Comparison of ENCODE assay signal across 2 cellular contexts in genomic region chr17:72890711-72891110, GRCh38.
TF ChIP-seq lines count a peak whose summit lies in the region.

No MANE protein-coding gene starts in this region.

TF ChIP-seq in IMR-90, 13 proteins besides CTCF, POLR2A, EP300 and RAD21:
- TF ChIP-seq MAFK (IDR thresholded peaks at IDR 0.05; ENCODE audit: low read depth, low read length) (peak; percentile 19; the same call in 1 of the 2 replicates), SMC3 (IDR thresholded peaks at IDR 0.05; ENCODE audit: low read depth, low read length) (no peak), RFX5 (IDR thresholded peaks at IDR 0.05; ENCODE audit: low read depth, low read length) (no peak), NFE2L2 (IDR thresholded peaks at IDR 0.05; ENCODE audit: low read depth, low read length) (peak; percentile 51), RCOR1 (IDR thresholded peaks at IDR 0.05; ENCODE audit: insufficient replicate concordance, low read length) (no peak)

TF ChIP-seq in K562, 482 proteins besides CTCF, POLR2A, EP300 and RAD21 (continues in another document):
- TF ChIP-seq PBX2 (CRISPR knock-in tag; IDR thresholded peaks at IDR 0.05; ENCODE audit: low read depth) (no peak), PBX2 (tag; conservative IDR thresholded peaks at IDR 0.05; ENCODE audit: low read depth) (peak; percentile 68), LARP7 (IDR thresholded peaks at IDR 0.05) (no peak), DNMT1 (IDR thresholded peaks at IDR 0.05) (no peak), ZSCAN29 (IDR thresholded peaks at IDR 0.05) (no peak), NFIX (CRISPR knock-in tag; IDR thresholded peaks at IDR 0.05; ENCODE audit: low read depth) (no peak), SMAD4 (CRISPR knock-in tag; conservative IDR thresholded peaks at IDR 0.05) (no peak), HEY1 (CRISPR knock-in tag; IDR thresholded peaks at IDR 0.05; ENCODE audit: borderline replicate concordance) (no peak), NFYB (IDR thresholded peaks at IDR 0.05; ENCODE audit: extremely low read depth, insufficient read length) (no peak), GATAD2B (IDR thresholded peaks at IDR 0.05; ENCODE audit: borderline replicate concordance) (no peak), ARID1B (IDR thresholded peaks at IDR 0.05) (peak; percentile 59; the same call in 1 of the 2 replicates), RBM14 (IDR thresholded peaks at IDR 0.05; ENCODE audit: borderline replicate concordance, insufficient read depth, low read depth, low read length) (no peak), CXXC5 (CRISPR knock-in tag; IDR thresholded peaks at IDR 0.05) (no peak), NFATC3 (IDR thresholded peaks at IDR 0.05) (peak; percentile 72; the same call in 1 of the 2 replicates), ZNF431 (CRISPR knock-in tag; IDR thresholded peaks at IDR 0.05) (no peak), ELK1 (CRISPR knock-in tag; IDR thresholded peaks at IDR 0.05) (no peak), SMARCE1 (IDR thresholded peaks at IDR 0.05) (0 out of 2 replicates have a peak, but pooled peaks have one; percentile 20), SMAD3 (CRISPR knock-in tag; conservative IDR thresholded peaks at IDR 0.05) (no peak), NCOA1 (IDR thresholded peaks at IDR 0.05; ENCODE audit: low read depth) (no peak), JUN (IDR thresholded peaks at IDR 0.05; ENCODE audit: borderline replicate concordance, low read depth, low read length) (no peak), JUN (CRISPR knock-in tag; IDR thresholded peaks at IDR 0.05; ENCODE audit: borderline replicate concordance) (no peak), FUS (optimal IDR thresholded peaks at IDR 0.05; ENCODE audit: low read depth, low read length) (no peak), HDGF (IDR thresholded peaks at IDR 0.05) (no peak), ZKSCAN8 (CRISPR knock-in tag; IDR thresholded peaks at IDR 0.05) (no peak), ZNF133 (CRISPR knock-in tag; IDR thresholded peaks at IDR 0.05) (no peak), ZSCAN32 (CRISPR knock-in tag; IDR thresholded peaks at IDR 0.05) (no peak), ZNF586 (CRISPR knock-in tag; conservative IDR thresholded peaks at IDR 0.05) (no peak), NR3C1 (CRISPR knock-in tag; IDR thresholded peaks at IDR 0.05) (no peak), ETV6 (IDR thresholded peaks at IDR 0.05; ENCODE audit: borderline replicate concordance in 1 of 2, low read depth in 2 of 2, low read length in 1 of 2) (no peak), ETV6 (CRISPR knock-in tag; IDR thresholded peaks at IDR 0.05; ENCODE audit: borderline replicate concordance) (no peak), SMARCC2 (IDR thresholded peaks at IDR 0.05; ENCODE audit: low read depth) (0 out of 2 replicates have a peak, but pooled peaks have one; percentile 35), MTA1 (IDR thresholded peaks at IDR 0.05; ENCODE audit: borderline replicate concordance) (no peak), POLR3A (IDR thresholded peaks at IDR 0.05; ENCODE audit: borderline replicate concordance, extremely low read depth, insufficient read depth, insufficient read length) (no peak), PRMT5 (CRISPR knock-in tag; IDR thresholded peaks at IDR 0.05) (no peak), ELF2 (CRISPR knock-in tag; IDR thresholded peaks at IDR 0.05) (no peak), ZNF134 (CRISPR knock-in tag; conservative IDR thresholded peaks at IDR 0.05) (no peak), RBM15 (IDR thresholded peaks at IDR 0.05; ENCODE audit: insufficient read depth, low read length) (no peak), ZBTB9 (CRISPR knock-in tag; IDR thresholded peaks at IDR 0.05) (no peak), THAP7 (CRISPR knock-in tag; IDR thresholded peaks at IDR 0.05) (no peak), PYGO2 (tag; IDR thresholded peaks at IDR 0.05) (no peak), CBFA2T3 (IDR thresholded peaks at IDR 0.05) (no peak), TGIF2 (CRISPR knock-in tag; IDR thresholded peaks at IDR 0.05) (no peak), CEBPB (tag; IDR thresholded peaks at IDR 0.05) (no peak), ZNF780A (CRISPR knock-in tag; IDR thresholded peaks at IDR 0.05) (no peak), POLR2AphosphoS2 (IDR thresholded peaks at IDR 0.05; ENCODE audit: low read length) (no peak), NCOR1 (IDR thresholded peaks at IDR 0.05) (no peak)
- TF ChIP-seq, protein P1, sequence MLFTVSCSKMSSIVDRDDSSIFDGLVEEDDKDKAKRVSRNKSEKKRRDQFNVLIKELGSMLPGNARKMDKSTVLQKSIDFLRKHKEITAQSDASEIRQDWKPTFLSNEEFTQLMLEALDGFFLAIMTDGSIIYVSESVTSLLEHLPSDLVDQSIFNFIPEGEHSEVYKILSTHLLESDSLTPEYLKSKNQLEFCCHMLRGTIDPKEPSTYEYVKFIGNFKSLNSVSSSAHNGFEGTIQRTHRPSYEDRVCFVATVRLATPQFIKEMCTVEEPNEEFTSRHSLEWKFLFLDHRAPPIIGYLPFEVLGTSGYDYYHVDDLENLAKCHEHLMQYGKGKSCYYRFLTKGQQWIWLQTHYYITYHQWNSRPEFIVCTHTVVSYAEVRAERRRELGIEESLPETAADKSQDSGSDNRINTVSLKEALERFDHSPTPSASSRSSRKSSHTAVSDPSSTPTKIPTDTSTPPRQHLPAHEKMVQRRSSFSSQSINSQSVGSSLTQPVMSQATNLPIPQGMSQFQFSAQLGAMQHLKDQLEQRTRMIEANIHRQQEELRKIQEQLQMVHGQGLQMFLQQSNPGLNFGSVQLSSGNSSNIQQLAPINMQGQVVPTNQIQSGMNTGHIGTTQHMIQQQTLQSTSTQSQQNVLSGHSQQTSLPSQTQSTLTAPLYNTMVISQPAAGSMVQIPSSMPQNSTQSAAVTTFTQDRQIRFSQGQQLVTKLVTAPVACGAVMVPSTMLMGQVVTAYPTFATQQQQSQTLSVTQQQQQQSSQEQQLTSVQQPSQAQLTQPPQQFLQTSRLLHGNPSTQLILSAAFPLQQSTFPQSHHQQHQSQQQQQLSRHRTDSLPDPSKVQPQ (CRISPR knock-in tag; IDR thresholded peaks at IDR 0.05; ENCODE audit: borderline replicate concordance) = no peak
- TF ChIP-seq, protein P2, sequence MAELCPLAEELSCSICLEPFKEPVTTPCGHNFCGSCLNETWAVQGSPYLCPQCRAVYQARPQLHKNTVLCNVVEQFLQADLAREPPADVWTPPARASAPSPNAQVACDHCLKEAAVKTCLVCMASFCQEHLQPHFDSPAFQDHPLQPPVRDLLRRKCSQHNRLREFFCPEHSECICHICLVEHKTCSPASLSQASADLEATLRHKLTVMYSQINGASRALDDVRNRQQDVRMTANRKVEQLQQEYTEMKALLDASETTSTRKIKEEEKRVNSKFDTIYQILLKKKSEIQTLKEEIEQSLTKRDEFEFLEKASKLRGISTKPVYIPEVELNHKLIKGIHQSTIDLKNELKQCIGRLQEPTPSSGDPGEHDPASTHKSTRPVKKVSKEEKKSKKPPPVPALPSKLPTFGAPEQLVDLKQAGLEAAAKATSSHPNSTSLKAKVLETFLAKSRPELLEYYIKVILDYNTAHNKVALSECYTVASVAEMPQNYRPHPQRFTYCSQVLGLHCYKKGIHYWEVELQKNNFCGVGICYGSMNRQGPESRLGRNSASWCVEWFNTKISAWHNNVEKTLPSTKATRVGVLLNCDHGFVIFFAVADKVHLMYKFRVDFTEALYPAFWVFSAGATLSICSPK (IDR thresholded peaks at IDR 0.05; ENCODE audit: borderline replicate concordance) = no peak
- TF ChIP-seq, protein P3, sequence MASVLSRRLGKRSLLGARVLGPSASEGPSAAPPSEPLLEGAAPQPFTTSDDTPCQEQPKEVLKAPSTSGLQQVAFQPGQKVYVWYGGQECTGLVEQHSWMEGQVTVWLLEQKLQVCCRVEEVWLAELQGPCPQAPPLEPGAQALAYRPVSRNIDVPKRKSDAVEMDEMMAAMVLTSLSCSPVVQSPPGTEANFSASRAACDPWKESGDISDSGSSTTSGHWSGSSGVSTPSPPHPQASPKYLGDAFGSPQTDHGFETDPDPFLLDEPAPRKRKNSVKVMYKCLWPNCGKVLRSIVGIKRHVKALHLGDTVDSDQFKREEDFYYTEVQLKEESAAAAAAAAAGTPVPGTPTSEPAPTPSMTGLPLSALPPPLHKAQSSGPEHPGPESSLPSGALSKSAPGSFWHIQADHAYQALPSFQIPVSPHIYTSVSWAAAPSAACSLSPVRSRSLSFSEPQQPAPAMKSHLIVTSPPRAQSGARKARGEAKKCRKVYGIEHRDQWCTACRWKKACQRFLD (CRISPR knock-in tag; IDR thresholded peaks at IDR 0.05) = no peak
- TF ChIP-seq, protein P4, sequence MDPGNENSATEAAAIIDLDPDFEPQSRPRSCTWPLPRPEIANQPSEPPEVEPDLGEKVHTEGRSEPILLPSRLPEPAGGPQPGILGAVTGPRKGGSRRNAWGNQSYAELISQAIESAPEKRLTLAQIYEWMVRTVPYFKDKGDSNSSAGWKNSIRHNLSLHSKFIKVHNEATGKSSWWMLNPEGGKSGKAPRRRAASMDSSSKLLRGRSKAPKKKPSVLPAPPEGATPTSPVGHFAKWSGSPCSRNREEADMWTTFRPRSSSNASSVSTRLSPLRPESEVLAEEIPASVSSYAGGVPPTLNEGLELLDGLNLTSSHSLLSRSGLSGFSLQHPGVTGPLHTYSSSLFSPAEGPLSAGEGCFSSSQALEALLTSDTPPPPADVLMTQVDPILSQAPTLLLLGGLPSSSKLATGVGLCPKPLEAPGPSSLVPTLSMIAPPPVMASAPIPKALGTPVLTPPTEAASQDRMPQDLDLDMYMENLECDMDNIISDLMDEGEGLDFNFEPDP (CRISPR knock-in tag; IDR thresholded peaks at IDR 0.05) = no peak
- TF ChIP-seq, protein P5, sequence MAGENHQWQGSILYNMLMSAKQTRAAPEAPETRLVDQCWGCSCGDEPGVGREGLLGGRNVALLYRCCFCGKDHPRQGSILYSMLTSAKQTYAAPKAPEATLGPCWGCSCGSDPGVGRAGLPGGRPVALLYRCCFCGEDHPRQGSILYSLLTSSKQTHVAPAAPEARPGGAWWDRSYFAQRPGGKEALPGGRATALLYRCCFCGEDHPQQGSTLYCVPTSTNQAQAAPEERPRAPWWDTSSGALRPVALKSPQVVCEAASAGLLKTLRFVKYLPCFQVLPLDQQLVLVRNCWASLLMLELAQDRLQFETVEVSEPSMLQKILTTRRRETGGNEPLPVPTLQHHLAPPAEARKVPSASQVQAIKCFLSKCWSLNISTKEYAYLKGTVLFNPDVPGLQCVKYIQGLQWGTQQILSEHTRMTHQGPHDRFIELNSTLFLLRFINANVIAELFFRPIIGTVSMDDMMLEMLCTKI (IDR thresholded peaks at IDR 0.05; ENCODE audit: partially characterized antibody) = no peak
- TF ChIP-seq, protein P6, sequence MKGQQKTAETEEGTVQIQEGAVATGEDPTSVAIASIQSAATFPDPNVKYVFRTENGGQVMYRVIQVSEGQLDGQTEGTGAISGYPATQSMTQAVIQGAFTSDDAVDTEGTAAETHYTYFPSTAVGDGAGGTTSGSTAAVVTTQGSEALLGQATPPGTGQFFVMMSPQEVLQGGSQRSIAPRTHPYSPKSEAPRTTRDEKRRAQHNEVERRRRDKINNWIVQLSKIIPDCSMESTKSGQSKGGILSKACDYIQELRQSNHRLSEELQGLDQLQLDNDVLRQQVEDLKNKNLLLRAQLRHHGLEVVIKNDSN (CRISPR knock-in tag; IDR thresholded peaks at IDR 0.05) = no peak
- TF ChIP-seq, protein P7, sequence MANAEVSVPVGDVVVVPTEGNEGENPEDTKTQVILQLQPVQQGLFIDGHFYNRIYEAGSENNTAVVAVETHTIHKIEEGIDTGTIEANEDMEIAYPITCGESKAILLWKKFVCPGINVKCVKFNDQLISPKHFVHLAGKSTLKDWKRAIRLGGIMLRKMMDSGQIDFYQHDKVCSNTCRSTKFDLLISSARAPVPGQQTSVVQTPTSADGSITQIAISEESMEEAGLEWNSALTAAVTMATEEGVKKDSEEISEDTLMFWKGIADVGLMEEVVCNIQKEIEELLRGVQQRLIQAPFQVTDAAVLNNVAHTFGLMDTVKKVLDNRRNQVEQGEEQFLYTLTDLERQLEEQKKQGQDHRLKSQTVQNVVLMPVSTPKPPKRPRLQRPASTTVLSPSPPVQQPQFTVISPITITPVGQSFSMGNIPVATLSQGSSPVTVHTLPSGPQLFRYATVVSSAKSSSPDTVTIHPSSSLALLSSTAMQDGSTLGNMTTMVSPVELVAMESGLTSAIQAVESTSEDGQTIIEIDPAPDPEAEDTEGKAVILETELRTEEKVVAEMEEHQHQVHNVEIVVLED (CRISPR knock-in tag; IDR thresholded peaks at IDR 0.05) = no peak
